Comparison of ENCODE assay signal across 2 cellular contexts in genomic region chr7:143264196-143264568, GRCh38.
DNase-seq lines count a peak whose midpoint lies in the region; TF ChIP-seq lines count a peak whose summit lies in the region.
"Not testable (repeated sequence)": the region's sequence is repeated elsewhere in the genome, so short reads cannot be mapped to it uniquely, and the experiment has no call there.

No MANE protein-coding gene starts in this region.

- not testable (repeated sequence) for H3K36me3 ChIP-seq in endocrine pancreas (ENCODE audit: control insufficient read depth, insufficient read depth, low read length)

- H3K9ac ChIP-seq in endocrine pancreas (ENCODE audit: control insufficient read depth, insufficient read depth, low read length) = peak overlapping the region; percentile 87

- H3K27me3 ChIP-seq in endocrine pancreas (ENCODE audit: control insufficient read depth, insufficient read depth, low read length) = not testable (repeated sequence)

- H3K9me3 ChIP-seq in endocrine pancreas (ENCODE audit: control insufficient read depth, low read length) = not testable (repeated sequence)

- not testable (repeated sequence) for H3K4me1 ChIP-seq in endocrine pancreas (ENCODE audit: control insufficient read depth, insufficient read depth, low read length)

- not testable (repeated sequence) for DNase-seq in AG09309 (ENCODE audit: low read depth)

- peak overlapping the region; percentile 99 for H3K4me3 ChIP-seq in AG09309 (ENCODE audit: control insufficient read depth, low read depth, low read length)
- not testable (repeated sequence) for H3K4me3 ChIP-seq in endocrine pancreas (ENCODE audit: control insufficient read depth, insufficient read depth, low read length)

- not testable (repeated sequence) for TF ChIP-seq CTCF in AG09309 (IDR thresholded peaks at IDR 0.05; ENCODE audit: control insufficient read depth, insufficient read depth, low read depth, low read length, missing control alignments)
